In genomic region chrX:119488749-119489148, GRCh38 we compare ENCODE assay signal across 8 cellular contexts. TPM values are rescaled to one million over a fixed set of nuclear protein-coding genes. Genes with fewer than 3 reads are reported as not detected.
DNase-seq lines count a peak whose midpoint lies in the region; ATAC-seq and TF ChIP-seq lines count a peak whose summit lies in the region.

No MANE protein-coding gene starts in this region.

- WGBS in GM23248 (ENCODE audit: low coverage in 1 of 2, low lambda C conversion rate in 2 of 2, missing lambda C conversion rate in 2 of 2), 2 experiments = 1 to 3% methylated on average over 8 of the region's 8 CpGs
- WGBS in body of pancreas, 2 donors = 2 to 3% methylated on average over 6 to 7 of the region's 8 CpGs
- no CpG with 5 or more reads among the region's 8 CpGs for WGBS in neuronal stem cell (ENCODE audit: extremely low coverage in 2 of 2, insufficient read length in 2 of 2, insufficient replicate concordance in 1 of 2), 2 donors

- TF ChIP-seq CTCF in OCI-LY1 (IDR thresholded peaks at IDR 0.05; ENCODE audit: low read length) (peak; percentile 55), body of pancreas (IDR thresholded peaks at IDR 0.05) (peak; percentile 43 to 71 (median 62))

- no peak for TF ChIP-seq POLR2A in body of pancreas (IDR thresholded peaks at IDR 0.05)

- H3K4me1 ChIP-seq in CD4-positive, CD25-positive, alpha-beta regulatory T cell (ENCODE audit: control insufficient read depth, insufficient read depth, low read length, poor library complexity, severe bottlenecking) = no peaks in the 10 kb centered on the region
- H3K4me1 ChIP-seq in GM23248 (ENCODE audit: insufficient read depth) = no peaks in the 10 kb centered on the region
- no peaks in the 10 kb centered on the region for H3K4me1 ChIP-seq in OCI-LY1 (ENCODE audit: insufficient read depth, low read length, severe bottlenecking)
- no peaks in the 10 kb centered on the region for H3K4me1 ChIP-seq in body of pancreas
- no peaks in the 10 kb centered on the region for H3K4me1 ChIP-seq in neuronal stem cell (ENCODE audit: control insufficient read depth in 2 of 2, insufficient read depth in 1 of 2, low read depth in 1 of 2, low read length in 2 of 2)

- no peak overlapping the region for H4K91ac ChIP-seq in neuronal stem cell (ENCODE audit: low read depth, low read length, poor library complexity)

- H2AFZ ChIP-seq in GM23248 (no peak overlapping the region; the same call in 1 of the 2 replicates), OCI-LY1 (ENCODE audit: low read length) (no peak overlapping the region), neuronal stem cell (ENCODE audit: low read length) (no peak overlapping the region)

- H3F3A ChIP-seq in GM23248 (ENCODE audit: insufficient read depth) (no peaks in the 10 kb centered on the region), OCI-LY1 (ENCODE audit: insufficient read depth, low read length) (no peaks in the 10 kb centered on the region)

- no peaks in the 10 kb centered on the region for H3K9me3 ChIP-seq in CD4-positive, CD25-positive, alpha-beta regulatory T cell (ENCODE audit: control insufficient read depth in 2 of 2, low read length in 2 of 2)
- no peaks in the 10 kb centered on the region for H3K9me3 ChIP-seq in GM23248 (ENCODE audit: low read depth)
- H3K9me3 ChIP-seq in OCI-LY1 (ENCODE audit: low read length) = no peaks in the 10 kb centered on the region
- no peaks in the 10 kb centered on the region for H3K9me3 ChIP-seq in body of pancreas
- H3K9me3 ChIP-seq in neuronal stem cell (replicated peaks in 1 of 2; ENCODE audit: control insufficient read depth in 2 of 2, insufficient read depth in 1 of 2, low read depth in 1 of 2, low read length in 2 of 2) = no peaks in the 10 kb centered on the region

- no peak overlapping the region for H2BK5ac ChIP-seq in neuronal stem cell (ENCODE audit: low read length)

- no peak overlapping the region for H3K4ac ChIP-seq in neuronal stem cell (ENCODE audit: low read length)

- no peak overlapping the region for H2AK5ac ChIP-seq in neuronal stem cell (ENCODE audit: low read depth, low read length)

- intact Hi-C loops in body of pancreas (cut with DNase I) = no loop called here

- H3K27me3 ChIP-seq in CD4-positive, CD25-positive, alpha-beta regulatory T cell (ENCODE audit: control insufficient read depth, insufficient read depth, low read length) = no peaks in the 10 kb centered on the region
- H3K27me3 ChIP-seq in GM23248 (replicated peaks; ENCODE audit: insufficient read depth) = no peaks in the 10 kb centered on the region
- H3K27me3 ChIP-seq in OCI-LY1 (ENCODE audit: insufficient read depth, low read length) = no peaks in the 10 kb centered on the region
- no peaks in the 10 kb centered on the region for H3K27me3 ChIP-seq in body of pancreas
- H3K27me3 ChIP-seq in neuronal stem cell (ENCODE audit: control insufficient read depth in 3 of 3, insufficient read depth in 3 of 3, low read depth in 1 of 3, low read length in 3 of 3) = no peaks in the 10 kb centered on the region

- H3K9ac ChIP-seq in GM23248 = no peak overlapping the region
- no peak overlapping the region for H3K9ac ChIP-seq in OCI-LY1 (ENCODE audit: low read length)
- H3K9ac ChIP-seq in neuronal stem cell (ENCODE audit: low read depth, low read length, poor library complexity) = no peak overlapping the region

- H2BK120ac ChIP-seq in neuronal stem cell (ENCODE audit: low read depth, low read length) = no peak overlapping the region

- H3K4me3 Mint-ChIP-seq in CD4-positive, CD25-positive, alpha-beta regulatory T cell = no peak overlapping the region

- no peak overlapping the region for H2BK12ac ChIP-seq in neuronal stem cell (ENCODE audit: low read length)

- H3K18ac ChIP-seq in neuronal stem cell (ENCODE audit: low read length) = no peak overlapping the region

- H3K9me2 ChIP-seq in GM23248 (ENCODE audit: insufficient read depth) (no peaks in the 10 kb centered on the region), OCI-LY1 (ENCODE audit: low read depth, low read length) (no peaks in the 10 kb centered on the region)

- in situ Hi-C loops in GM23248 (cut with MboI) = no loop called here

- H3K27ac ChIP-seq in CD4-positive, CD25-positive, alpha-beta regulatory T cell (ENCODE audit: insufficient read depth, low read length, poor library complexity, severe bottlenecking) = no peak overlapping the region
- H3K27ac ChIP-seq in GM23248 (no peak overlapping the region), OCI-LY1 (ENCODE audit: low read depth, low read length, poor library complexity, severe bottlenecking) (no peak overlapping the region), body of pancreas (no peak overlapping the region), neuronal stem cell (replicated peaks; ENCODE audit: low read length) (no peak overlapping the region)

- no peak overlapping the region for H3K23ac ChIP-seq in neuronal stem cell (ENCODE audit: low read depth, low read length, poor library complexity)

- H3K27ac Mint-ChIP-seq in CD4-positive, CD25-positive, alpha-beta regulatory T cell = peak overlapping the region in 1 of 3 donors; percentile 14

- no peaks in the 10 kb centered on the region for H3K36me3 ChIP-seq in CD4-positive, CD25-positive, alpha-beta regulatory T cell (ENCODE audit: control insufficient read depth, insufficient read depth, low read length)
- H3K36me3 ChIP-seq in GM23248 (ENCODE audit: low read depth) (no peaks in the 10 kb centered on the region), OCI-LY1 (ENCODE audit: insufficient read depth, low read length) (no peaks in the 10 kb centered on the region), body of pancreas (replicated peaks in 1 of 2; ENCODE audit: insufficient read depth in 1 of 2, low read depth in 2 of 2) (no peaks in the 10 kb centered on the region), neuronal stem cell (replicated peaks in 1 of 2; ENCODE audit: control insufficient read depth in 2 of 2, insufficient read depth in 2 of 2, low read length in 2 of 2) (no peaks in the 10 kb centered on the region)

- no peak overlapping the region for H3K14ac ChIP-seq in neuronal stem cell (ENCODE audit: low read length)

- DNase-seq in CD4-positive, CD25-positive, alpha-beta regulatory T cell = peak; percentile 7 to 42 (median 31)
- DNase-seq in GM23248 (peak; percentile 64), body of pancreas (peak; percentile 67 to 80 (median 72)), kidney tubule cell (ENCODE audit: low spot score) (peak; percentile 52), stromal cell of bone marrow (ENCODE audit: low read depth) (peak; percentile 30), neuronal stem cell (ENCODE audit: low spot score) (no peak)

- no peak overlapping the region for H2BK15ac ChIP-seq in neuronal stem cell (ENCODE audit: low read length)

- H3K27me3 Mint-ChIP-seq in CD4-positive, CD25-positive, alpha-beta regulatory T cell = no peaks in the 10 kb centered on the region

- peaks cover 3% of the 10 kb centered on the region for H3K36me3 Mint-ChIP-seq in CD4-positive, CD25-positive, alpha-beta regulatory T cell

- no peaks in the 10 kb centered on the region for H3K79me2 ChIP-seq in GM23248 (ENCODE audit: insufficient read depth)
- no peaks in the 10 kb centered on the region for H3K79me2 ChIP-seq in OCI-LY1 (ENCODE audit: insufficient read depth, low read length)

- ATAC-seq in CD4-positive, CD25-positive, alpha-beta regulatory T cell (ENCODE audit: low read depth in 2 of 2) = no peak
- ATAC-seq in body of pancreas (peak; percentile 72), HG03520 (IDR thresholded peaks at IDR 0.05; ENCODE audit: unreplicated experiment) (no peak)

- H3K4me2 ChIP-seq in GM23248 (ENCODE audit: unreplicated experiment) (no peak overlapping the region), OCI-LY1 (ENCODE audit: low read length) (no peak overlapping the region), neuronal stem cell (ENCODE audit: insufficient read depth, low read length, poor library complexity, severe bottlenecking) (no peak overlapping the region)

- peaks cover 0 to 5% (median 5%) of the 10 kb centered on the region in 4 donors for H3K4me1 Mint-ChIP-seq in CD4-positive, CD25-positive, alpha-beta regulatory T cell

- H4K20me1 ChIP-seq in GM23248 (ENCODE audit: insufficient read depth) (no peaks in the 10 kb centered on the region), OCI-LY1 (ENCODE audit: insufficient read depth, low read length) (no peaks in the 10 kb centered on the region)

- peaks cover 0 to 2% (median 0%) of the 10 kb centered on the region in 7 donors for H3K9me3 Mint-ChIP-seq in CD4-positive, CD25-positive, alpha-beta regulatory T cell

- H3K4me3 ChIP-seq in CD4-positive, CD25-positive, alpha-beta regulatory T cell (ENCODE audit: low read depth, low read length) = no peak overlapping the region
- H3K4me3 ChIP-seq in GM23248 = no peak overlapping the region
- no peak overlapping the region for H3K4me3 ChIP-seq in OCI-LY1 (ENCODE audit: low read depth, low read length, poor library complexity, severe bottlenecking)
- H3K4me3 ChIP-seq in body of pancreas = no peak overlapping the region
- no peak overlapping the region for H3K4me3 ChIP-seq in neuronal stem cell (ENCODE audit: low read length in 2 of 2)

- H3K79me1 ChIP-seq in neuronal stem cell (ENCODE audit: low read depth, low read length) = no peaks in the 10 kb centered on the region

- no peak overlapping the region for H4K8ac ChIP-seq in neuronal stem cell (ENCODE audit: low read depth, low read length)

RNA-seq across cellular contexts. Expression of gene SLC25A5, which starts 20.5 kb away (rescaled TPM):
- 165 TPM for total RNA-seq in CD4-positive, CD25-positive, alpha-beta regulatory T cell
- polyA plus RNA-seq in CD4-positive, CD25-positive, alpha-beta regulatory T cell = 100 to 1,000 TPM; 236 to 336 (median 273) TPM
- total RNA-seq in GM23248 (2014; rRNA removed; shearing (Covaris generic)) = 98.9 and 104 TPM in 2 replicates
- 148 and 150 TPM in 2 replicates for polyA plus RNA-seq in GM23248 (2016; fragmentation: Nextera tagmentation; extraction: Ambion mirVana)
- total RNA-seq in body of pancreas = 100 to 1,000 TPM in 1 of 2 donors, 10 to 100 TPM in 1; 92.9 to 235 TPM
- polyA plus RNA-seq in neuronal stem cell (2013, experiment 1 of 2) = 273 TPM
- 275 TPM for polyA plus RNA-seq in neuronal stem cell (2013, experiment 2 of 2)
